Comparison of ENCODE assay signal across 10 cellular contexts in the genomic region with DNA sequence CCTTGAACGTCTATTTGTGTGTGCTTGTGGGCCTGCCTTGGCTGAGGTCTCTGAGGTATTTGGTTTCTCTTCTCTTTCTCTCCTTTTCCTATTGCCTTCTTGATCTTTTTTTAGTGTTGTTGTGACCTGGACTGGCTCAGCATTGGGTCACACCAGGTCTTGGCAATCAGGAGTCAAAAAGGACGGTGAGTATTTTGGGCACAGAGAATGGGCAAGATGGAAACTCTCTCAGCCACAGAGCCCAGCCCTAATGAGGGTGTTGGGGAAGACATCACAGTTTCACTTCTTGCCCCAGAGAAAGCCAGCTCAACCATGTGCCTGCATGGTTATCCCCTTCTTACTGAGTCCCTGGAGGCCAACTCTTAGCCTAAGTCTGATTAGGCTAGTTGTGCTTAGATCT. TPM values are rescaled to one million over a fixed set of nuclear protein-coding genes. Genes with fewer than 3 reads are reported as not detected.
DNase-seq lines count a peak whose midpoint lies in the region; ATAC-seq lines count a peak whose summit lies in the region.
"Had no signal": no experiment of that assay in that cellular context is flagged by ENCODE, and none has a peak within 500 bp of the region (broad histone marks: within the 10 kb centered on the region; RNA-seq: fewer than 3 reads in every experiment).

No MANE protein-coding gene starts in this region.

- no peak overlapping the region for H2AK5ac ChIP-seq in neuronal stem cell (ENCODE audit: low read depth, low read length)

- peaks cover 22 to 24% of the 10 kb centered on the region in 2 donors for H3K4me1 Mint-ChIP-seq in stimulated activated naive B cell treated with anti-CD40 and anti-IgM and Interleukin-4, amounts not matched to agents 10 μg/mL and 1 μg/mL and 100 μg/mL, for 72 hours
- H3K4me1 Mint-ChIP-seq: naive thymus-derived CD4-positive, alpha-beta T cell had no signal

- no CpG with 5 or more reads among the region's 2 CpGs for WGBS in neuronal stem cell (ENCODE audit: extremely low coverage in 2 of 2, insufficient read length in 2 of 2, insufficient replicate concordance in 1 of 2), 2 donors

- no peak for DNase-seq in left ventricle myocardium superior
- DNase-seq in Right ventricle myocardium inferior (ENCODE audit: missing footprints) = no peak
- peak; percentile 68 for DNase-seq in stimulated activated naive B cell treated with anti-CD40 and anti-IgM and Interleukin-4, amounts not matched to agents 10 μg/mL and 1 μg/mL and 100 μg/mL, for 72 hours
- DNase-seq in globus pallidus (ENCODE audit: low spot score) = no peak
- DNase-seq in NCI-H2081 (lab: John Stamatoyannopoulos, UW) = no peak
- no peak for DNase-seq in neuronal stem cell (ENCODE audit: low spot score)
- DNase-seq: naive thymus-derived CD4-positive, alpha-beta T cell; upper lobe of right lung had no signal

- H3K9ac ChIP-seq in neuronal stem cell (ENCODE audit: low read depth, low read length, poor library complexity) = no peak overlapping the region

- H3K14ac ChIP-seq in neuronal stem cell (ENCODE audit: low read length) = no peak overlapping the region

- no peak overlapping the region for H4K91ac ChIP-seq in neuronal stem cell (ENCODE audit: low read depth, low read length, poor library complexity)

- H2BK15ac ChIP-seq in neuronal stem cell (ENCODE audit: low read length) = no peak overlapping the region

- H3K9me3 Mint-ChIP-seq in stimulated activated naive B cell treated with anti-CD40 and anti-IgM and Interleukin-4, amounts not matched to agents 10 μg/mL and 1 μg/mL and 100 μg/mL, for 72 hours = peaks cover 0 to 3% of the 10 kb centered on the region in 2 donors

- H3K4me2 ChIP-seq in neuronal stem cell (ENCODE audit: insufficient read depth, low read length, poor library complexity, severe bottlenecking) = no peak overlapping the region

- no peaks in the 10 kb centered on the region for H3K27me3 Mint-ChIP-seq in stimulated activated naive B cell treated with anti-CD40 and anti-IgM and Interleukin-4, amounts not matched to agents 10 μg/mL and 1 μg/mL and 100 μg/mL, for 72 hours
- H3K27me3 Mint-ChIP-seq: naive thymus-derived CD4-positive, alpha-beta T cell had no signal

- H4K8ac ChIP-seq in neuronal stem cell (ENCODE audit: low read depth, low read length) = no peak overlapping the region

- H3K9me3 ChIP-seq in neuronal stem cell (replicated peaks in 1 of 2; ENCODE audit: control insufficient read depth in 2 of 2, insufficient read depth in 1 of 2, low read depth in 1 of 2, low read length in 2 of 2) = no peaks in the 10 kb centered on the region
- H3K9me3 ChIP-seq: upper lobe of right lung had no signal

- H2BK5ac ChIP-seq in neuronal stem cell (ENCODE audit: low read length) = no peak overlapping the region

- H3K36me3 Mint-ChIP-seq in stimulated activated naive B cell treated with anti-CD40 and anti-IgM and Interleukin-4, amounts not matched to agents 10 μg/mL and 1 μg/mL and 100 μg/mL, for 72 hours = peaks cover 0 to 3% of the 10 kb centered on the region in 2 donors
- H3K36me3 Mint-ChIP-seq: naive thymus-derived CD4-positive, alpha-beta T cell had no signal

- H2AFZ ChIP-seq in neuronal stem cell (ENCODE audit: low read length) = no peak overlapping the region

- peaks cover 15 to 25% of the 10 kb centered on the region in 2 donors for H3K4me1 ChIP-seq in neuronal stem cell (ENCODE audit: control insufficient read depth in 2 of 2, insufficient read depth in 1 of 2, low read depth in 1 of 2, low read length in 2 of 2)

- H3K4ac ChIP-seq in neuronal stem cell (ENCODE audit: low read length) = no peak overlapping the region

- no peak overlapping the region for H3K18ac ChIP-seq in neuronal stem cell (ENCODE audit: low read length)

- intact Hi-C loops in left ventricle myocardium superior (cut with micrococcal nuclease) (no loop called here), Right ventricle myocardium inferior (cut with DNase I) (no loop called here)

- ATAC-seq in left ventricle myocardium superior (peak; percentile 48), Right ventricle myocardium inferior (no peak), HG02588 (IDR thresholded peaks at IDR 0.05; ENCODE audit: unreplicated experiment) (peak; percentile 95), HG03520 (IDR thresholded peaks at IDR 0.05; ENCODE audit: unreplicated experiment) (peak; percentile 70)
- peak; percentile 98 to 99 for ATAC-seq in stimulated activated naive B cell treated with anti-CD40 and anti-IgM and Interleukin-4, amounts not matched to agents 10 μg/mL and 1 μg/mL and 100 μg/mL, for 72 hours (replicated peaks)
- ATAC-seq: naive thymus-derived CD4-positive, alpha-beta T cell; upper lobe of right lung had no signal

- no peak overlapping the region for H2BK12ac ChIP-seq in neuronal stem cell (ENCODE audit: low read length)

- H3K23ac ChIP-seq in neuronal stem cell (ENCODE audit: low read depth, low read length, poor library complexity) = no peak overlapping the region

- H3K4me3 Mint-ChIP-seq in stimulated activated naive B cell treated with anti-CD40 and anti-IgM and Interleukin-4, amounts not matched to agents 10 μg/mL and 1 μg/mL and 100 μg/mL, for 72 hours = peak overlapping the region; percentile 14 to 17
- H3K4me3 Mint-ChIP-seq: naive thymus-derived CD4-positive, alpha-beta T cell had no signal

- peak overlapping the region; percentile 88 for H3K27ac Mint-ChIP-seq in stimulated activated naive B cell treated with anti-CD40 and anti-IgM and Interleukin-4, amounts not matched to agents 10 μg/mL and 1 μg/mL and 100 μg/mL, for 72 hours
- H3K27ac Mint-ChIP-seq: naive thymus-derived CD4-positive, alpha-beta T cell had no signal

- H3K79me1 ChIP-seq in neuronal stem cell (ENCODE audit: low read depth, low read length) = no peaks in the 10 kb centered on the region

- no peaks in the 10 kb centered on the region for H3K36me3 ChIP-seq in neuronal stem cell (replicated peaks in 1 of 2; ENCODE audit: control insufficient read depth in 2 of 2, insufficient read depth in 2 of 2, low read length in 2 of 2)
- H3K36me3 ChIP-seq: upper lobe of right lung had no signal

- no peak overlapping the region for H3K27ac ChIP-seq in neuronal stem cell (replicated peaks; ENCODE audit: low read length)
- H3K27ac ChIP-seq: upper lobe of right lung had no signal

- no peak overlapping the region for H2BK120ac ChIP-seq in neuronal stem cell (ENCODE audit: low read depth, low read length)

- H3K27me3 ChIP-seq in neuronal stem cell (ENCODE audit: control insufficient read depth in 3 of 3, insufficient read depth in 3 of 3, low read depth in 1 of 3, low read length in 3 of 3) = peaks cover 0 to 17% (median 0%) of the 10 kb centered on the region in 3 experiments
- H3K27me3 ChIP-seq: upper lobe of right lung had no signal

- no peak overlapping the region for H3K4me3 ChIP-seq in neuronal stem cell (ENCODE audit: low read length in 2 of 2)
- H3K4me3 ChIP-seq: upper lobe of right lung had no signal

RNA-seq across cellular contexts. Expression of gene INO80C, which starts 13.7 kb away (rescaled TPM):
- total RNA-seq in left ventricle myocardium superior (24.9 TPM), Right ventricle myocardium inferior (21.3 TPM)
- 29.9 TPM for polyA plus RNA-seq in neuronal stem cell (2013, experiment 1 of 2)
- 29.5 TPM for polyA plus RNA-seq in neuronal stem cell (2013, experiment 2 of 2)
